Comparison of ENCODE assay signal across 1 cellular context in genomic region chr22:20591660-20592310, GRCh38.
TF ChIP-seq lines count a peak whose summit lies in the region.

No MANE protein-coding gene starts in this region.

TF ChIP-seq in K562, 482 proteins besides CTCF, POLR2A, EP300 and RAD21 (continued from another document and continues in another):
- TF ChIP-seq, protein P1, sequence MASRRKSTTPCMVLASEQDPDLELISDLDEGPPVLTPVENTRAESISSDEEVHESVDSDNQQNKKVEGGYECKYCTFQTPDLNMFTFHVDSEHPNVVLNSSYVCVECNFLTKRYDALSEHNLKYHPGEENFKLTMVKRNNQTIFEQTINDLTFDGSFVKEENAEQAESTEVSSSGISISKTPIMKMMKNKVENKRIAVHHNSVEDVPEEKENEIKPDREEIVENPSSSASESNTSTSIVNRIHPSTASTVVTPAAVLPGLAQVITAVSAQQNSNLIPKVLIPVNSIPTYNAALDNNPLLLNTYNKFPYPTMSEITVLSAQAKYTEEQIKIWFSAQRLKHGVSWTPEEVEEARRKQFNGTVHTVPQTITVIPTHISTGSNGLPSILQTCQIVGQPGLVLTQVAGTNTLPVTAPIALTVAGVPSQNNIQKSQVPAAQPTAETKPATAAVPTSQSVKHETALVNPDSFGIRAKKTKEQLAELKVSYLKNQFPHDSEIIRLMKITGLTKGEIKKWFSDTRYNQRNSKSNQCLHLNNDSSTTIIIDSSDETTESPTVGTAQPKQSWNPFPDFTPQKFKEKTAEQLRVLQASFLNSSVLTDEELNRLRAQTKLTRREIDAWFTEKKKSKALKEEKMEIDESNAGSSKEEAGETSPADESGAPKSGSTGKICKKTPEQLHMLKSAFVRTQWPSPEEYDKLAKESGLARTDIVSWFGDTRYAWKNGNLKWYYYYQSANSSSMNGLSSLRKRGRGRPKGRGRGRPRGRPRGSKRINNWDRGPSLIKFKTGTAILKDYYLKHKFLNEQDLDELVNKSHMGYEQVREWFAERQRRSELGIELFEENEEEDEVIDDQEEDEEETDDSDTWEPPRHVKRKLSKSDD (conservative IDR thresholded peaks at IDR 0.05; ENCODE audit: low read length): no peak
- TF ChIP-seq RUNX1 (IDR thresholded peaks at IDR 0.05; ENCODE audit: low read depth): no peak
- TF ChIP-seq ETS2 (tag; IDR thresholded peaks at IDR 0.05; ENCODE audit: borderline replicate concordance, poor library complexity, severe bottlenecking): no peak
- TF ChIP-seq MAX (CRISPR knock-in tag; IDR thresholded peaks at IDR 0.05): peak; percentile 77
- TF ChIP-seq ZNF707 (CRISPR knock-in tag; conservative IDR thresholded peaks at IDR 0.05): no peak
- TF ChIP-seq MYNN (IDR thresholded peaks at IDR 0.05): no peak
- no peak for TF ChIP-seq MYNN (CRISPR knock-in tag; IDR thresholded peaks at IDR 0.05)
- TF ChIP-seq U2AF2 (optimal IDR thresholded peaks at IDR 0.05; ENCODE audit: low read depth, low read length): no peak
- no peak for TF ChIP-seq STAT5A (IDR thresholded peaks at IDR 0.05; ENCODE audit: borderline replicate concordance, low read length)
- TF ChIP-seq, protein P2, sequence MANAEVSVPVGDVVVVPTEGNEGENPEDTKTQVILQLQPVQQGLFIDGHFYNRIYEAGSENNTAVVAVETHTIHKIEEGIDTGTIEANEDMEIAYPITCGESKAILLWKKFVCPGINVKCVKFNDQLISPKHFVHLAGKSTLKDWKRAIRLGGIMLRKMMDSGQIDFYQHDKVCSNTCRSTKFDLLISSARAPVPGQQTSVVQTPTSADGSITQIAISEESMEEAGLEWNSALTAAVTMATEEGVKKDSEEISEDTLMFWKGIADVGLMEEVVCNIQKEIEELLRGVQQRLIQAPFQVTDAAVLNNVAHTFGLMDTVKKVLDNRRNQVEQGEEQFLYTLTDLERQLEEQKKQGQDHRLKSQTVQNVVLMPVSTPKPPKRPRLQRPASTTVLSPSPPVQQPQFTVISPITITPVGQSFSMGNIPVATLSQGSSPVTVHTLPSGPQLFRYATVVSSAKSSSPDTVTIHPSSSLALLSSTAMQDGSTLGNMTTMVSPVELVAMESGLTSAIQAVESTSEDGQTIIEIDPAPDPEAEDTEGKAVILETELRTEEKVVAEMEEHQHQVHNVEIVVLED (CRISPR knock-in tag; IDR thresholded peaks at IDR 0.05): no peak
- TF ChIP-seq JUNB (CRISPR knock-in tag; conservative IDR thresholded peaks at IDR 0.05): no peak
- TF ChIP-seq GATAD2A (IDR thresholded peaks at IDR 0.05): no peak
- TF ChIP-seq ZBTB11 (CRISPR knock-in tag; IDR thresholded peaks at IDR 0.05): peak in 1 of 3 experiments; percentile 10; a peak in 1 of 6 replicates
- no peak for TF ChIP-seq TAF9B (IDR thresholded peaks at IDR 0.05; ENCODE audit: partially characterized antibody)
- no peak for TF ChIP-seq SUPT5H (IDR thresholded peaks at IDR 0.05)
- TF ChIP-seq ATF4 (CRISPR knock-in tag; IDR thresholded peaks at IDR 0.05): no peak
- no peak for TF ChIP-seq ZNF668 (CRISPR knock-in tag; IDR thresholded peaks at IDR 0.05)
- TF ChIP-seq KLF13 (tag; IDR thresholded peaks at IDR 0.05; ENCODE audit: borderline replicate concordance, low read depth): peak; percentile 21; the same call in 1 of the 2 replicates
- no peak for TF ChIP-seq HLTF (IDR thresholded peaks at IDR 0.05)
- TF ChIP-seq PHB (CRISPR knock-in tag; IDR thresholded peaks at IDR 0.05): no peak
- 0 out of 2 replicates have a peak, but pooled peaks have one; percentile 13 for TF ChIP-seq ATF1 (CRISPR knock-in tag; IDR thresholded peaks at IDR 0.05)
- 0 out of 2 replicates have a peak, but pooled peaks have one; percentile 21 for TF ChIP-seq ATF1 (tag; IDR thresholded peaks at IDR 0.05)
- TF ChIP-seq FOXA3 (CRISPR knock-in tag; conservative IDR thresholded peaks at IDR 0.05 in 1 of 2, IDR thresholded peaks at IDR 0.05 in 1 of 2): peak in 1 of 2 experiments; percentile 86; a peak in 2 of 4 replicates
- no peak for TF ChIP-seq EHMT2 (IDR thresholded peaks at IDR 0.05)
- TF ChIP-seq HMGN3 (IDR thresholded peaks at IDR 0.05; ENCODE audit: borderline replicate concordance, extremely low read depth, insufficient read length, low read depth, low read length): no peak
- no peak for TF ChIP-seq NCOR1 (IDR thresholded peaks at IDR 0.05)
- no peak for TF ChIP-seq SMARCE1 (IDR thresholded peaks at IDR 0.05)
- no peak for TF ChIP-seq CBX3 (IDR thresholded peaks at IDR 0.05; ENCODE audit: borderline replicate concordance in 1 of 2, low read length in 2 of 2)
- no peak for TF ChIP-seq PTBP1 (IDR thresholded peaks at IDR 0.05; ENCODE audit: low read depth, low read length)
- no peak for TF ChIP-seq AFF4 (CRISPR knock-in tag; IDR thresholded peaks at IDR 0.05)
- no peak for TF ChIP-seq MCM7 (IDR thresholded peaks at IDR 0.05)
- TF ChIP-seq SP2 (IDR thresholded peaks at IDR 0.05; ENCODE audit: extremely low read depth, low read depth, low read length, poor library complexity, severe bottlenecking): no peak
- no peak for TF ChIP-seq POLR2AphosphoS2 (IDR thresholded peaks at IDR 0.05; ENCODE audit: low read length)
- no peak for TF ChIP-seq CBFB (CRISPR knock-in tag; IDR thresholded peaks at IDR 0.05)
- 0 out of 2 replicates have a peak, but pooled peaks have one; percentile 56 for TF ChIP-seq CBX1 (IDR thresholded peaks at IDR 0.05; ENCODE audit: low read depth)
- no peak for TF ChIP-seq MXI1 (IDR thresholded peaks at IDR 0.05; ENCODE audit: low read depth, low read length)
- TF ChIP-seq SRF (CRISPR knock-in tag; IDR thresholded peaks at IDR 0.05): no peak
- 0 out of 2 replicates have a peak, but pooled peaks have one; percentile 20 for TF ChIP-seq ZNF583 (CRISPR knock-in tag; IDR thresholded peaks at IDR 0.05)
- no peak for TF ChIP-seq CHD1 (IDR thresholded peaks at IDR 0.05; ENCODE audit: low read length)
- TF ChIP-seq TAF15 (IDR thresholded peaks at IDR 0.05; ENCODE audit: low read depth, low read length): no peak
- no peak for TF ChIP-seq ZNF644 (tag; IDR thresholded peaks at IDR 0.05; ENCODE audit: low read depth)
- TF ChIP-seq, protein P3, sequence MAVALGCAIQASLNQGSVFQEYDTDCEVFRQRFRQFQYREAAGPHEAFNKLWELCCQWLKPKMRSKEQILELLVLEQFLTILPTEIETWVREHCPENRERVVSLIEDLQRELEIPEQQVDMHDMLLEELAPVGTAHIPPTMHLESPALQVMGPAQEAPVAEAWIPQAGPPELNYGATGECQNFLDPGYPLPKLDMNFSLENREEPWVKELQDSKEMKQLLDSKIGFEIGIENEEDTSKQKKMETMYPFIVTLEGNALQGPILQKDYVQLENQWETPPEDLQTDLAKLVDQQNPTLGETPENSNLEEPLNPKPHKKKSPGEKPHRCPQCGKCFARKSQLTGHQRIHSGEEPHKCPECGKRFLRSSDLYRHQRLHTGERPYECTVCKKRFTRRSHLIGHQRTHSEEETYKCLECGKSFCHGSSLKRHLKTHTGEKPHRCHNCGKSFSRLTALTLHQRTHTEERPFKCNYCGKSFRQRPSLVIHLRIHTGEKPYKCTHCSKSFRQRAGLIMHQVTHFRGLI (CRISPR knock-in tag; IDR thresholded peaks at IDR 0.05): no peak
- TF ChIP-seq PML (IDR thresholded peaks at IDR 0.05; ENCODE audit: low read length): no peak
- TF ChIP-seq ZNF197 (CRISPR knock-in tag; IDR thresholded peaks at IDR 0.05; ENCODE audit: low read depth): no peak
- no peak for TF ChIP-seq FOXP4 (CRISPR knock-in tag; IDR thresholded peaks at IDR 0.05; ENCODE audit: borderline replicate concordance)
- TF ChIP-seq ZNF518B (CRISPR knock-in tag; IDR thresholded peaks at IDR 0.05): no peak
- no peak for TF ChIP-seq ZNF24 (IDR thresholded peaks at IDR 0.05)
- TF ChIP-seq RBM25 (IDR thresholded peaks at IDR 0.05; ENCODE audit: low read depth, low read length, severe bottlenecking): no peak
